In the genomic region with DNA sequence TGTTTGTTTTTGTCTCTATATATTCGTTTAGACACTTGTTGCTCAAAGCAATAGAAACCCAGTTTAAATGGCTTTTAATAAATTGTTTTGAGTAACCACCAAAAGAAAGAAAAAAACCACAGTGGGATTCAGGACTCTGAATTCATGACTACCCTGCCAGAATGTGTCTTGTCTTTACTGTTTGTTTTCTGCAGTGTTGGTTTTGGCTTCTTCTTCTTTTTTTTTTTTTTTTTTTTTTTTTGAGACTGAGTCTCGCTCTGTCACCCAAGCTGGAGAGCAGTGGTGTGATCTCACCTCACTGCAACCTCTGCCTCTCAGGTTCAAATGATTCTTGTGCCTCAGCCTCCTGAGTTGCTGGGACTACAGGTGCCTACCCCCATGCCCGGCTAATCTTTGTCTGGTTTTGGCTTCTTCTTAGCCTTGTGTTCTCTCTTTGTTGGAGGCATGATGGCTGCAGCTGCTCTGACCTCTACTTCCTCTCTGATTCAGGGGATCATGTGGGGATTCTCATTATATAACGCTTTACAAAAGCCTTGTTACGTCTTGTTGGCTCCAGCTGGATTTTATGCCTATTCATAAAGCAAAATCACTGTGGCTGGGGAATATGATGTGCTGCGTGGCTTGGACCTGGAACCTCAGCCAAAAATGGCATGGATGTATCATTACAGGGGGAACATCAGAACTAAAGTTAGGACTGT, we compare ENCODE assay signal across 14 cellular contexts. TPM values are rescaled to one million over a fixed set of nuclear protein-coding genes. Genes with fewer than 3 reads are reported as not detected.
DNase-seq lines count a peak whose midpoint lies in the region; ATAC-seq and TF ChIP-seq lines count a peak whose summit lies in the region.
"Had no signal": no experiment of that assay in that cellular context is flagged by ENCODE, and none has a peak within 500 bp of the region (broad histone marks: within the 10 kb centered on the region; RNA-seq: fewer than 3 reads in every experiment).

No MANE protein-coding gene starts in this region.

- peak overlapping the region; percentile 75 for H3K27ac Mint-ChIP-seq in dendritic cell treated with granulocyte-macrophage colony-stimulating factor and Interleukin-4, amounts not matched to agents 40 ng/mL and 50 ng/mL, for 4 days
- H3K27ac Mint-ChIP-seq in activated CD8-positive, alpha-beta T cell treated with anti-CD3 and anti-CD28 coated beads, Interleukin-2, amount 10 ng/mL, durations not matched to agents 7 days and 5 days, result no peak overlapping the region
- H3K27ac Mint-ChIP-seq: activated CD8-positive, alpha-beta T cell treated with anti-CD3 and anti-CD28 coated beads for 36 hours; activated T-helper 17 cell treated with anti-CD3 and anti-CD28 coated beads, Interleukin-2, amount 50 U/mL, for 72 hours; stimulated activated naive CD8-positive, alpha-beta T cell treated with anti-CD3 and anti-CD28 coated beads, Interleukin-15, Interleukin-2, amounts not matched to agents 100 ng/mL and 50 ng/mL, for 24 hours had no signal

- no peak for ATAC-seq in GM18873 (IDR thresholded peaks at IDR 0.05; ENCODE audit: low FRiP score, unreplicated experiment)
- ATAC-seq in activated CD8-positive, alpha-beta T cell treated with anti-CD3 and anti-CD28 coated beads, Interleukin-2, amount 10 ng/mL, durations not matched to agents 7 days and 5 days, result no peak
- ATAC-seq: activated CD8-positive, alpha-beta T cell treated with anti-CD3 and anti-CD28 coated beads for 36 hours; activated T-helper 17 cell treated with anti-CD3 and anti-CD28 coated beads, Interleukin-2, amount 50 U/mL, for 72 hours; SK-N-SH treated with all-trans-retinoic acid at 6 μM for 48 hours had no signal

- no peaks in the 10 kb centered on the region for H3K9me3 Mint-ChIP-seq in dendritic cell treated with granulocyte-macrophage colony-stimulating factor and Interleukin-4, amounts not matched to agents 40 ng/mL and 50 ng/mL, for 4 days
- no peaks in the 10 kb centered on the region for H3K9me3 Mint-ChIP-seq in activated CD8-positive, alpha-beta T cell treated with anti-CD3 and anti-CD28 coated beads, Interleukin-2, amount 10 ng/mL, durations not matched to agents 7 days and 5 days (ENCODE audit: insufficient read depth)
- H3K9me3 Mint-ChIP-seq: activated CD8-positive, alpha-beta T cell treated with anti-CD3 and anti-CD28 coated beads for 36 hours; activated T-helper 17 cell treated with anti-CD3 and anti-CD28 coated beads, Interleukin-2, amount 50 U/mL, for 72 hours; stimulated activated naive CD8-positive, alpha-beta T cell treated with anti-CD3 and anti-CD28 coated beads, Interleukin-15, Interleukin-2, amounts not matched to agents 100 ng/mL and 50 ng/mL, for 24 hours had no signal

- H3K4me3 Mint-ChIP-seq in dendritic cell treated with granulocyte-macrophage colony-stimulating factor and Interleukin-4, amounts not matched to agents 40 ng/mL and 50 ng/mL, for 4 days, result no peak overlapping the region
- H3K4me3 Mint-ChIP-seq in activated CD8-positive, alpha-beta T cell treated with anti-CD3 and anti-CD28 coated beads, Interleukin-2, amount 10 ng/mL, durations not matched to agents 7 days and 5 days, result no peak overlapping the region
- H3K4me3 Mint-ChIP-seq: activated CD8-positive, alpha-beta T cell treated with anti-CD3 and anti-CD28 coated beads for 36 hours; activated T-helper 17 cell treated with anti-CD3 and anti-CD28 coated beads, Interleukin-2, amount 50 U/mL, for 72 hours; stimulated activated naive CD8-positive, alpha-beta T cell treated with anti-CD3 and anti-CD28 coated beads, Interleukin-15, Interleukin-2, amounts not matched to agents 100 ng/mL and 50 ng/mL, for 24 hours had no signal

- CTCF ChIA-PET in activated CD8-positive, alpha-beta T cell treated with anti-CD3 and anti-CD28 coated beads, Interleukin-2, amount 10 ng/mL, durations not matched to agents 7 days and 5 days (lab: Charles Lee), result no interaction called here

- no peak for TF ChIP-seq CTCF in retinal pigment epithelial cell (conservative IDR thresholded peaks at IDR 0.05; ENCODE audit: low read depth, low read length)

- H3K36me3 Mint-ChIP-seq in dendritic cell treated with granulocyte-macrophage colony-stimulating factor and Interleukin-4, amounts not matched to agents 40 ng/mL and 50 ng/mL, for 4 days (ENCODE audit: low read depth), result no peaks in the 10 kb centered on the region
- H3K36me3 Mint-ChIP-seq in activated CD8-positive, alpha-beta T cell treated with anti-CD3 and anti-CD28 coated beads, Interleukin-2, amount 10 ng/mL, durations not matched to agents 7 days and 5 days (ENCODE audit: low read depth), result no peaks in the 10 kb centered on the region

- POLR2A ChIA-PET in activated CD8-positive, alpha-beta T cell treated with anti-CD3 and anti-CD28 coated beads, Interleukin-2, amount 10 ng/mL, durations not matched to agents 7 days and 5 days (lab: Charles Lee), result no interaction called here

- H3K4me3 ChIP-seq in retinal pigment epithelial cell (ENCODE audit: low read length), result no peak overlapping the region
- H3K4me3 ChIP-seq: adrenal gland; BLaER1 treated with 17β-estradiol and CSF1 and Interleukin-3, amounts not matched to agents 10 nM and 100 nM had no signal

- no peaks in the 10 kb centered on the region for H3K27me3 Mint-ChIP-seq in dendritic cell treated with granulocyte-macrophage colony-stimulating factor and Interleukin-4, amounts not matched to agents 40 ng/mL and 50 ng/mL, for 4 days
- H3K27me3 Mint-ChIP-seq in activated CD8-positive, alpha-beta T cell treated with anti-CD3 and anti-CD28 coated beads, Interleukin-2, amount 10 ng/mL, durations not matched to agents 7 days and 5 days (ENCODE audit: low read depth), result no peaks in the 10 kb centered on the region
- H3K27me3 Mint-ChIP-seq: activated CD8-positive, alpha-beta T cell treated with anti-CD3 and anti-CD28 coated beads for 36 hours; activated T-helper 17 cell treated with anti-CD3 and anti-CD28 coated beads, Interleukin-2, amount 50 U/mL, for 72 hours had no signal

- peaks cover 9% of the 10 kb centered on the region for H3K4me1 Mint-ChIP-seq in dendritic cell treated with granulocyte-macrophage colony-stimulating factor and Interleukin-4, amounts not matched to agents 40 ng/mL and 50 ng/mL, for 4 days (ENCODE audit: low read depth)
- H3K4me1 Mint-ChIP-seq in activated CD8-positive, alpha-beta T cell treated with anti-CD3 and anti-CD28 coated beads, Interleukin-2, amount 10 ng/mL, durations not matched to agents 7 days and 5 days (ENCODE audit: low read depth), result no peaks in the 10 kb centered on the region
- H3K4me1 Mint-ChIP-seq: activated T-helper 17 cell treated with anti-CD3 and anti-CD28 coated beads, Interleukin-2, amount 50 U/mL, for 72 hours had no signal

- intact Hi-C loops in dendritic cell treated with granulocyte-macrophage colony-stimulating factor and Interleukin-4, amounts not matched to agents 40 ng/mL and 50 ng/mL, for 4 days (cut with micrococcal nuclease), result no loop called here

- DNase-seq in MV-4-11 (lab: John Stamatoyannopoulos, UW), result peak; percentile 24
- DNase-seq in NCI-H2107 treated with DMSO at 0.1 percent for 48 hours (lab: John Stamatoyannopoulos, UW; ENCODE audit: unreplicated experiment), result peak; percentile 57
- peak; percentile 43 for DNase-seq in retinal pigment epithelial cell (ENCODE audit: low read depth)
- no peak for DNase-seq in D341Med (ENCODE audit: low spot score)
- no peak for DNase-seq in activated CD8-positive, alpha-beta T cell treated with anti-CD3 and anti-CD28 coated beads, Interleukin-2, amount 10 ng/mL, durations not matched to agents 7 days and 5 days
- DNase-seq: activated CD8-positive, alpha-beta T cell treated with anti-CD3 and anti-CD28 coated beads for 36 hours; NCI-H2227 treated with DMSO at 0.1 percent for 48 hours had no signal

RNA-seq across cellular contexts. Expression of a gene that starts 54.0 kb away (rescaled TPM):
- 1 to 10 TPM; 2.3 to 3.2 TPM for total RNA-seq in activated CD8-positive, alpha-beta T cell treated with anti-CD3 and anti-CD28 coated beads, Interleukin-2, amount 10 ng/mL, durations not matched to agents 7 days and 5 days

Comparison
In these comparisons a context has a peak if more than half of its experiments do, and no peak if none do; other contexts are left out.
1. DNase-seq: peak in MV-4-11 (single experiment), NCI-H2107 treated with DMSO at 0.1 percent for 48 hours (single experiment) and retinal pigment epithelial cell (single experiment); none in D341Med (single experiment) and activated CD8-positive, alpha-beta T cell treated with anti-CD3 and anti-CD28 coated beads, Interleukin-2, amount 10 ng/mL, durations not matched to agents 7 days and 5 days (single experiment).